Comparison of ENCODE assay signal across 21 cellular contexts in genomic region chr7:27642271-27642670, GRCh38. TPM values are rescaled to one million over a fixed set of nuclear protein-coding genes. Genes with fewer than 3 reads are reported as not detected.
DNase-seq lines count a peak whose midpoint lies in the region; ATAC-seq, FAIRE-seq and TF ChIP-seq lines count a peak whose summit lies in the region.
"Had no signal": no experiment of that assay in that cellular context is flagged by ENCODE, and none has a peak within 500 bp of the region (broad histone marks: within the 10 kb centered on the region; RNA-seq: fewer than 3 reads in every experiment).

No MANE protein-coding gene starts in this region.

- H3K27ac Mint-ChIP-seq in Calu3 (ENCODE audit: unreplicated experiment) = peak overlapping the region; percentile 76
- H3K27ac Mint-ChIP-seq in naive thymus-derived CD4-positive, alpha-beta T cell = no peak overlapping the region
- H3K27ac Mint-ChIP-seq: B cell; CD4-positive, alpha-beta T cell had no signal

- H3K4me3 ChIP-seq in PC-9 (no peak overlapping the region), pancreas (no peak overlapping the region)
- H3K4me3 ChIP-seq in naive thymus-derived CD4-positive, alpha-beta T cell (ENCODE audit: low read length) = no peak overlapping the region

- H3K79me2 ChIP-seq in PC-9 (ENCODE audit: low read depth) = peaks cover 34% of the 10 kb centered on the region

- no peaks in the 10 kb centered on the region for H3K9me3 Mint-ChIP-seq in Calu3 (ENCODE audit: low read depth, unreplicated experiment)
- peaks cover 0 to 7% (median 0%) of the 10 kb centered on the region in 11 donors for H3K9me3 Mint-ChIP-seq in naive thymus-derived CD4-positive, alpha-beta T cell
- H3K9me3 Mint-ChIP-seq: CD4-positive, alpha-beta T cell had no signal

- no peaks in the 10 kb centered on the region for H4K20me1 ChIP-seq in PC-9 (ENCODE audit: insufficient read depth)

- H3K4me1 Mint-ChIP-seq in Calu3 (ENCODE audit: low read depth, unreplicated experiment) = peaks cover 59% of the 10 kb centered on the region
- peaks cover 7 to 41% (median 24%) of the 10 kb centered on the region in 7 donors for H3K4me1 Mint-ChIP-seq in naive thymus-derived CD4-positive, alpha-beta T cell

- peaks cover 37% of the 10 kb centered on the region for H3F3A ChIP-seq in PC-9 (ENCODE audit: insufficient read depth, low read depth)

- H3K27me3 Mint-ChIP-seq in Calu3 (ENCODE audit: unreplicated experiment) = no peaks in the 10 kb centered on the region
- H3K27me3 Mint-ChIP-seq in naive thymus-derived CD4-positive, alpha-beta T cell = no peaks in the 10 kb centered on the region
- H3K27me3 Mint-ChIP-seq: B cell; CD4-positive, alpha-beta T cell had no signal

- no peak for FAIRE-seq in pancreas (lab: Jason Lieb, UNC)
- FAIRE-seq: D721Med, GM12892 had no signal

- H3K36me3 ChIP-seq in PC-9 (ENCODE audit: low read depth) = peaks cover 32% of the 10 kb centered on the region
- H3K36me3 ChIP-seq in pancreas = no peaks in the 10 kb centered on the region
- no peaks in the 10 kb centered on the region for H3K36me3 ChIP-seq in naive thymus-derived CD4-positive, alpha-beta T cell (ENCODE audit: control insufficient read depth in 2 of 3, insufficient read depth in 3 of 3, low read length in 3 of 3)

- peak overlapping the region; percentile 30; the same call in 1 of the 2 replicates for H2AFZ ChIP-seq in PC-9

- CTCF ChIA-PET in Calu3 (lab: Charles Lee) (interaction anchor here (0.7 to 3.2 kb wide), 7 partner anchors 36 to 454 kb away, joined by 3 to 12 read pairs (median 5); partner anchors contain the start of gene HOXA13), PC-9 (lab: Charles Lee) (interaction anchor here (0.8 to 1.0 kb wide), 2 partner anchors 442 to 446 kb away, joined by 4 to 5 read pairs; partner anchors contain the start of gene HOXA13)
- CTCF ChIA-PET in naive thymus-derived CD4-positive, alpha-beta T cell (lab: Charles Lee) = interaction anchor here (0.8 to 1.3 kb wide), 2 partner anchors 142 to 143 kb away, joined by 4 read pairs; no protein-coding TSS in a partner anchor

- WGBS in pancreas, 2 donors = 74 to 78% methylated on average over 2 of the region's 2 CpGs

- no peak for TF ChIP-seq CTCF in Calu3 (IDR thresholded peaks at IDR 0.05; ENCODE audit: unreplicated experiment)
- no peak for TF ChIP-seq CTCF in PC-9 (conservative IDR thresholded peaks at IDR 0.05)
- TF ChIP-seq CTCF in pancreas (IDR thresholded peaks at IDR 0.05) = no peak

- H3K36me3 Mint-ChIP-seq in Calu3 (ENCODE audit: insufficient read depth, unreplicated experiment) = peaks cover 26% of the 10 kb centered on the region
- H3K36me3 Mint-ChIP-seq in naive thymus-derived CD4-positive, alpha-beta T cell = peaks cover 7 to 60% (median 28%) of the 10 kb centered on the region in 5 donors

- BruUV-seq in Calu3 (replicated peaks; lab: Mats Ljungman, UMichigan) (no TSS peak), PC-9 (replicated peaks; lab: Mats Ljungman, UMichigan) (no TSS peak)

- H3K9me2 ChIP-seq in PC-9 (ENCODE audit: insufficient read depth) = no peaks in the 10 kb centered on the region

- ATAC-seq in pancreas (peak in 3 of 4 donors; percentile 19 to 41 (median 37)), HG02938 (IDR thresholded peaks at IDR 0.05; ENCODE audit: unreplicated experiment) (no peak)
- no peak for ATAC-seq in naive thymus-derived CD4-positive, alpha-beta T cell

- H3K4me3 Mint-ChIP-seq in Calu3 (ENCODE audit: low read depth, unreplicated experiment) = peak overlapping the region; percentile 50
- no peak overlapping the region for H3K4me3 Mint-ChIP-seq in naive thymus-derived CD4-positive, alpha-beta T cell
- H3K4me3 Mint-ChIP-seq: B cell; CD4-positive, alpha-beta T cell had no signal

- H3K27me3 ChIP-seq in PC-9 (ENCODE audit: insufficient read depth, low read depth) (no peaks in the 10 kb centered on the region), pancreas (no peaks in the 10 kb centered on the region)
- no peaks in the 10 kb centered on the region for H3K27me3 ChIP-seq in naive thymus-derived CD4-positive, alpha-beta T cell (ENCODE audit: control insufficient read depth in 2 of 2, insufficient read depth in 2 of 2, low read length in 2 of 2)

- peak overlapping the region; percentile 90 for H3K27ac ChIP-seq in PC-9
- peak overlapping the region; percentile 76 for H3K27ac ChIP-seq in epithelial cell of prostate
- peak overlapping the region in 1 of 4 donors; percentile 39 for H3K27ac ChIP-seq in pancreas
- H3K27ac ChIP-seq in naive thymus-derived CD4-positive, alpha-beta T cell (ENCODE audit: low read depth, low read length) = no peak overlapping the region
- H3K27ac ChIP-seq: HL-60 had no signal

- H3K9me3 ChIP-seq in PC-9 (ENCODE audit: insufficient read depth, low read depth) (no peaks in the 10 kb centered on the region; the same call in 1 of the 2 replicates), pancreas (no peaks in the 10 kb centered on the region)
- H3K9me3 ChIP-seq in naive thymus-derived CD4-positive, alpha-beta T cell (ENCODE audit: control insufficient read depth in 2 of 3, low read length in 3 of 3) = no peaks in the 10 kb centered on the region

- H3K4me1 ChIP-seq in PC-9 (replicated peaks; ENCODE audit: insufficient read depth) = peaks cover 44% of the 10 kb centered on the region
- H3K4me1 ChIP-seq in pancreas = peaks cover 5 to 14% (median 6%) of the 10 kb centered on the region in 3 donors
- H3K4me1 ChIP-seq in naive thymus-derived CD4-positive, alpha-beta T cell (ENCODE audit: control insufficient read depth in 2 of 2, insufficient read depth in 2 of 2, low read length in 2 of 2) = peaks cover 0 to 4% of the 10 kb centered on the region in 2 donors

- intact Hi-C loops in Calu3 (cut with micrococcal nuclease; ENCODE audit: unreplicated experiment) (loop anchor here (2.0 to 5.0 kb wide), 4 partner anchors 21 to 275 kb away; partner anchors contain the start of genes HIBADH and TAX1BP1), PC-9 (cut with micrococcal nuclease; ENCODE audit: unreplicated experiment) (loop anchor here (5.0 kb wide), 1 partner anchor 380 kb away; no protein-coding TSS in a partner anchor), pancreas (cut with DNase I) (no loop called here)
- intact Hi-C loops in naive thymus-derived CD4-positive, alpha-beta T cell (cut with micrococcal nuclease) = no loop called here

- POLR2A ChIA-PET in PC-9 (lab: Charles Lee; ENCODE audit: unreplicated experiment) = no interaction called here
- POLR2A ChIA-PET in naive thymus-derived CD4-positive, alpha-beta T cell (lab: Charles Lee) = interaction anchor here (1.2 kb wide), 1 partner anchor 17 kb away, joined by 5 read pairs; no protein-coding TSS in a partner anchor

- DNase-seq in Calu3 = no peak
- DNase-seq in PC-9 = peak in 1 of 2 experiments; percentile 79
- DNase-seq in epithelial cell of prostate (ENCODE audit: low read depth, low spot score) = no peak
- no peak for DNase-seq in pancreas
- DNase-seq in SKM-1 (lab: John Stamatoyannopoulos, UW; ENCODE audit: unreplicated experiment) = no peak
- no peak for DNase-seq in islet precursor cell
- no peak for DNase-seq in naive thymus-derived CD4-positive, alpha-beta T cell
- DNase-seq: CD4-positive, alpha-beta T cell; DND-41; GDM1; HCEC 1CT; KBM-7; NCI-H1092; NCI-H2107; NCI-H345; NK-92 treated with Interleukin-12 subunit alpha and Interleukin-12 subunit beta, amount 100 ng/mL, for 24 hours had no signal

- H3K4me2 ChIP-seq in PC-9 = peak overlapping the region; percentile 60

RNA-seq across cellular contexts. Expression of gene HIBADH, which starts 20.4 kb away (rescaled TPM):
- total RNA-seq in Calu3 (2022) (74.6 and 75.9 TPM in 2 replicates), PC-9 (2021) (72.4 and 73.9 TPM in 2 replicates), pancreas (10 to 100 TPM; 10.2 to 19.3 (median 14.2) TPM)
- polyA plus RNA-seq in pancreas = 10 to 100 TPM; 10.8 to 23.3 TPM
- total RNA-seq in naive thymus-derived CD4-positive, alpha-beta T cell = 10 to 100 TPM in 3 of 5 experiments, 1 to 10 TPM in 2; 8.0 to 16.5 (median 14.3) TPM
- polyA plus RNA-seq in naive thymus-derived CD4-positive, alpha-beta T cell = 10 to 100 TPM; 44.0 to 46.2 TPM

Comparison
In these comparisons a context has a peak if more than half of its experiments do, and no peak if none do; other contexts are left out.
1. ATAC-seq: peak in pancreas (3 of 4); none in HG02938 (single experiment) and naive thymus-derived CD4-positive, alpha-beta T cell (single experiment).
2. intact Hi-C loops: an anchor here in Calu3 (2.0 to 5.0 kb wide) and PC-9 (5.0 kb wide); none called in pancreas and naive thymus-derived CD4-positive, alpha-beta T cell.